Comparison of ENCODE assay signal across 11 cellular contexts in the genomic region with DNA sequence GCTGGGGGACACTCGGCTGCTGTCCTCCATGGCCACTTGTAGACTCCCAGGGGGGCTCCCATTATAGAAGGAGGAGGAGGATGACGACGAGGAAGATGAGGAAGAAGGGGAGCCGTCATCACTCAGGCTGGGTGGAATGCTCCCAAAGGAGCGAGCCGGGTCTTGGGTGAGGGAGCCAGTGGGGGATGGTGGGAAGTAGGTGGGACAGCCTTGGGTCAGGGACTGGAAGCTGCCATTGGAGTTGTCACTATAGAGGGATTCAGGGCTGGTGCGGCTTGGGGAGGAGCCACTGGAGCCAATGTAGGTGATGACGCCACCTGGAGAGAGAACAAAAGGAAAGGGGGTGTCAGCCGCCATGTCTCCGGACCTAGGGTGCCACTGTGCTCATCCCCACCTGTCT. TPM values are rescaled to one million over a fixed set of nuclear protein-coding genes. Genes with fewer than 3 reads are reported as not detected.
DNase-seq lines count a peak whose midpoint lies in the region; ATAC-seq and TF ChIP-seq lines count a peak whose summit lies in the region.
"Had no signal": no experiment of that assay in that cellular context is flagged by ENCODE, and none has a peak within 500 bp of the region (broad histone marks: within the 10 kb centered on the region; RNA-seq: fewer than 3 reads in every experiment).

No MANE protein-coding gene starts in this region.

- H3K27ac Mint-ChIP-seq in CD14-positive monocyte: peak overlapping the region; percentile 96 to 99 (median 98)
- H3K27ac Mint-ChIP-seq in effector memory CD8-positive, alpha-beta T cell: peak overlapping the region; percentile 96 to 99

- intact Hi-C loops in CD14-positive monocyte (cut with micrococcal nuclease): loop anchor here (5.0 kb wide), 2 partner anchors 35 to 225 kb away; a partner anchor contains a TSS
- intact Hi-C loops in ovary (cut with DNase I): loop anchor here in 1 of 4 donors (5.0 kb wide), 1 partner anchor 35 kb away; a partner anchor contains a TSS

- peak overlapping the region; percentile 54; the same call in 1 of the 2 replicates for H3K9ac ChIP-seq in MM.1S (ENCODE audit: low read length)

- H3K9me3 ChIP-seq in MM.1S (replicated peaks; ENCODE audit: insufficient read depth, low read length) (no peaks in the 10 kb centered on the region), ovary (no peaks in the 10 kb centered on the region)

- WGBS in ovary, 3 donors: 65 to 78% (median 67%) methylated on average over 10 of the region's 10 CpGs

- H3K4me3 Mint-ChIP-seq in CD14-positive monocyte: peak overlapping the region in 1 of 2 donors; percentile 2
- H3K4me3 Mint-ChIP-seq in effector memory CD8-positive, alpha-beta T cell: peak overlapping the region; percentile 87 to 89

- H3K27ac ChIP-seq in MM.1S (ENCODE audit: low read length): peak overlapping the region; percentile 78
- peak overlapping the region; percentile 85 to 96 for H3K27ac ChIP-seq in ovary

- peak overlapping the region; percentile 86 for H3K4me2 ChIP-seq in MM.1S (ENCODE audit: low read depth, low read length)

- H3K36me3 ChIP-seq in MM.1S (replicated peaks; ENCODE audit: insufficient read depth, low read length) (no peaks in the 10 kb centered on the region), ovary (no peaks in the 10 kb centered on the region)

- H3K4me3 ChIP-seq in MM.1S (ENCODE audit: low read length): peak overlapping the region; percentile 53
- H3K4me3 ChIP-seq in ovary: no peak overlapping the region

- H3K4me1 ChIP-seq in MM.1S (ENCODE audit: low read length): peaks cover 47% of the 10 kb centered on the region
- H3K4me1 ChIP-seq in ovary (ENCODE audit: insufficient read depth): peaks cover 35% of the 10 kb centered on the region

- no peak for ATAC-seq in effector memory CD8-positive, alpha-beta T cell (replicated peaks)
- no peak for ATAC-seq in HG02938 (IDR thresholded peaks at IDR 0.05; ENCODE audit: unreplicated experiment)

- H3K9me3 Mint-ChIP-seq in CD14-positive monocyte: peaks cover 0 to 5% (median 0%) of the 10 kb centered on the region in 7 donors
- no peaks in the 10 kb centered on the region for H3K9me3 Mint-ChIP-seq in effector memory CD8-positive, alpha-beta T cell

- no peak for TF ChIP-seq POLR2A in ovary (IDR thresholded peaks at IDR 0.05)

- peaks cover 0 to 5% (median 0%) of the 10 kb centered on the region in 3 donors for H3K27me3 Mint-ChIP-seq in CD14-positive monocyte (ENCODE audit: low read depth in 3 of 3)
- H3K27me3 Mint-ChIP-seq in effector memory CD8-positive, alpha-beta T cell: no peaks in the 10 kb centered on the region

- peaks cover 39% of the 10 kb centered on the region for H3K79me2 ChIP-seq in MM.1S (ENCODE audit: low read length)

- H3F3A ChIP-seq in MM.1S (ENCODE audit: insufficient read depth, low read length): peaks cover 48% of the 10 kb centered on the region

- peaks cover 79% of the 10 kb centered on the region for H3K4me1 Mint-ChIP-seq in CD14-positive monocyte
- H3K4me1 Mint-ChIP-seq in effector memory CD8-positive, alpha-beta T cell (ENCODE audit: low read depth in 2 of 2): peaks cover 70 to 71% of the 10 kb centered on the region in 2 donors

- no peaks in the 10 kb centered on the region for H4K20me1 ChIP-seq in MM.1S (ENCODE audit: insufficient read depth, low read length)

- TF ChIP-seq CTCF in CD14-positive monocyte (IDR thresholded peaks at IDR 0.05) (no peak), MM.1S (IDR thresholded peaks at IDR 0.05; ENCODE audit: low read length) (no peak), ovary (IDR thresholded peaks at IDR 0.05) (no peak)

- H3K9me2 ChIP-seq in MM.1S (replicated peaks; ENCODE audit: insufficient read depth, low read length): no peaks in the 10 kb centered on the region

- H2AFZ ChIP-seq in MM.1S (ENCODE audit: low read length): no peak overlapping the region

- H3K27me3 ChIP-seq in MM.1S (replicated peaks; ENCODE audit: insufficient read depth, low read length): no peaks in the 10 kb centered on the region
- no peaks in the 10 kb centered on the region for H3K27me3 ChIP-seq in ovary

- H3K36me3 Mint-ChIP-seq in CD14-positive monocyte: peaks cover 30 to 36% of the 10 kb centered on the region in 2 donors
- H3K36me3 Mint-ChIP-seq in effector memory CD8-positive, alpha-beta T cell (ENCODE audit: insufficient read depth): peaks cover 90% of the 10 kb centered on the region

- DNase-seq in CD14-positive monocyte (ENCODE audit: low spot score) (no peak), MM.1S (no peak), ovary (peak in 1 of 5 donors; percentile 41), COR-L47 (lab: John Stamatoyannopoulos, UW) (no peak), AG08395 (ENCODE audit: low spot score) (no peak)
- DNase-seq in effector memory CD8-positive, alpha-beta T cell: no peak
- DNase-seq in stimulated activated CD4-positive, alpha-beta T cell treated with anti-CD3 and anti-CD28 coated beads, Interleukin-2, amount 100 ng/mL, for 24 hours: no peak
- DNase-seq: activated effector memory CD4-positive, alpha-beta T cell treated with anti-CD3 and anti-CD28 coated beads, Interleukin-2, amount 50 U/mL, for 16 hours; HCEC 1CT; NCI-H2107 had no signal

- no peak for TF ChIP-seq EP300 in ovary (IDR thresholded peaks at IDR 0.05)

RNA-seq across cellular contexts. Expression of a gene that starts 3.3 kb away (rescaled TPM):
- under 1 TPM; 0.28 to 0.31 TPM for polyA plus RNA-seq in CD14-positive monocyte
- 10 to 100 TPM; 10.7 to 73.8 (median 23.7) TPM for total RNA-seq in ovary
- 10 to 100 TPM; 11.8 to 59.0 TPM for polyA plus RNA-seq in ovary

RNA-seq across cellular contexts. Expression of a gene that starts 24.7 kb away (rescaled TPM):
- polyA plus RNA-seq in CD14-positive monocyte: 10 to 100 TPM in 1 of 2 donors, 1 to 10 TPM in 1; 10.0 to 11.4 TPM
- 100 to 1,000 TPM in 1 of 7 donors, 10 to 100 TPM in 6; 59.6 to 110 (median 83.3) TPM for total RNA-seq in ovary
- 100 to 1,000 TPM in 1 of 2 donors, 10 to 100 TPM in 1; 60.8 to 122 TPM for polyA plus RNA-seq in ovary

RNA-seq across cellular contexts. Expression of a gene that starts 34.3 kb away (rescaled TPM):
- polyA plus RNA-seq in CD14-positive monocyte: 1 to 10 TPM; 2.5 to 3.8 TPM
- total RNA-seq in ovary: 100 to 1,000 TPM in 2 of 7 donors, 10 to 100 TPM in 5; 51.4 to 129 (median 89.3) TPM
- polyA plus RNA-seq in ovary: 10 to 100 TPM; 77.5 to 87.2 TPM

RNA-seq across cellular contexts. Expression of a gene that starts 42.9 kb away (rescaled TPM):
- polyA plus RNA-seq in CD14-positive monocyte: 10 to 100 TPM; 24.9 to 34.1 TPM
- 10 to 100 TPM; 42.2 to 73.9 (median 66.7) TPM for total RNA-seq in ovary
- 10 to 100 TPM; 45.1 to 51.3 TPM for polyA plus RNA-seq in ovary

RNA-seq across cellular contexts. Expression of a gene that starts 43.2 kb away (rescaled TPM):
- 10 to 100 TPM; 19.0 to 30.2 TPM for polyA plus RNA-seq in CD14-positive monocyte
- 100 to 1,000 TPM in 4 of 7 donors, 10 to 100 TPM in 3; 39.9 to 122 (median 106) TPM for total RNA-seq in ovary
- polyA plus RNA-seq in ovary: 100 to 1,000 TPM in 1 of 2 donors, 10 to 100 TPM in 1; 53.1 to 113 TPM

Comparison
In these comparisons a context has a peak if more than half of its experiments do, and no peak if none do; other contexts are left out.
1. RNA of a gene that starts 3.3 kb away (polyA plus RNA-seq): 11.8 to 59.0 TPM in ovary; 0.28 to 0.31 TPM in CD14-positive monocyte; every median in the first group is over 4 times any median in the second.
2. RNA of a gene that starts 24.7 kb away (polyA plus RNA-seq): 60.8 to 122 TPM in ovary; 10.0 to 11.4 TPM in CD14-positive monocyte; every median in the first group is over 4 times any median in the second.
3. RNA of a gene that starts 34.3 kb away (polyA plus RNA-seq): 77.5 to 87.2 TPM in ovary; 2.5 to 3.8 TPM in CD14-positive monocyte; every median in the first group is over 10 times any median in the second.